Comparison of ENCODE assay signal across 14 cellular contexts in genomic region chr10:79229830-79230562, GRCh38.
A peak's percentile ranks its signal among the peaks of the same experiment; 100 is the strongest.
DNase-seq lines count a peak whose midpoint lies in the region; TF ChIP-seq lines count a peak whose summit lies in the region.
"Had no signal": no experiment of that assay in that cellular context is flagged by ENCODE, and none has a peak within 500 bp of the region (broad histone marks: within the 10 kb centered on the region; RNA-seq: fewer than 3 reads in every experiment).

No MANE protein-coding gene starts in this region.

- H3K36me3 ChIP-seq in BLaER1 treated with 17β-estradiol and CSF1 and Interleukin-3, amounts not matched to agents 10 nM and 100 nM: peaks cover 30 to 89% (median 60%) of the 10 kb centered on the region in 11 experiments

- H3K4me1 Mint-ChIP-seq in nephron: peaks cover 26% of the 10 kb centered on the region
- no peaks in the 10 kb centered on the region for H3K4me1 Mint-ChIP-seq in activated naive CD8-positive, alpha-beta T cell treated with anti-CD3 and anti-CD28 coated beads for 36 hours
- H3K4me1 Mint-ChIP-seq in activated T-cell treated with anti-CD3 and anti-CD28 coated beads, Interleukin-2, amount 50 U/mL, for 24 hours (ENCODE audit: low read depth): no peaks in the 10 kb centered on the region
- H3K4me1 Mint-ChIP-seq: activated CD8-positive, alpha-beta memory T cell treated with anti-CD3 and anti-CD28 coated beads, Interleukin-2, amount 10 ng/mL, durations not matched to agents 7 days and 5 days; activated naive CD8-positive, alpha-beta T cell treated with anti-CD3 and anti-CD28 coated beads, Interleukin-2, amount 10 ng/mL, durations not matched to agents 7 days and 5 days had no signal

- peak overlapping the region in 9 of 11 experiments; percentile 30 to 79 (median 63); a peak in 18 of 22 replicates for H3K27ac ChIP-seq in BLaER1 treated with 17β-estradiol and CSF1 and Interleukin-3, amounts not matched to agents 10 nM and 100 nM
- H3K27ac ChIP-seq: C4-2B, gastrocnemius medialis had no signal

- peak overlapping the region; percentile 78 to 99 (median 94) for H3K4me2 ChIP-seq in BLaER1 treated with 17β-estradiol and CSF1 and Interleukin-3, amounts not matched to agents 10 nM and 100 nM

- peaks cover 4% of the 10 kb centered on the region for H3K27me3 Mint-ChIP-seq in nephron (ENCODE audit: low read depth)
- H3K27me3 Mint-ChIP-seq in activated naive CD8-positive, alpha-beta T cell treated with anti-CD3 and anti-CD28 coated beads for 36 hours: no peaks in the 10 kb centered on the region
- no peaks in the 10 kb centered on the region for H3K27me3 Mint-ChIP-seq in activated T-cell treated with anti-CD3 and anti-CD28 coated beads, Interleukin-2, amount 50 U/mL, for 24 hours
- H3K27me3 Mint-ChIP-seq: activated CD8-positive, alpha-beta memory T cell treated with anti-CD3 and anti-CD28 coated beads, Interleukin-2, amount 10 ng/mL, durations not matched to agents 7 days and 5 days; activated naive CD8-positive, alpha-beta T cell treated with anti-CD3 and anti-CD28 coated beads, Interleukin-2, amount 10 ng/mL, durations not matched to agents 7 days and 5 days had no signal

- H3K9ac ChIP-seq in BLaER1 treated with 17β-estradiol and CSF1 and Interleukin-3, amounts not matched to agents 10 nM and 100 nM: peak overlapping the region; percentile 33 to 75 (median 60); a peak in 18 of 22 replicates

- DNase-seq in NCI-H1694 (lab: John Stamatoyannopoulos, UW) (peak; percentile 62), ecto neural progenitor cell (ENCODE audit: low spot score) (peak; percentile 77), NCI-H2029 treated with DMSO at 0.1 percent for 48 hours (lab: John Stamatoyannopoulos, UW) (no peak)
- no peak for DNase-seq in activated naive CD8-positive, alpha-beta T cell treated with anti-CD3 and anti-CD28 coated beads for 36 hours
- DNase-seq in stimulated activated CD4-positive, alpha-beta T cell treated with anti-CD3 and anti-CD28 coated beads, Interleukin-4, amount 100 ng/mL, for 1 hour: no peak
- DNase-seq in activated T-cell treated with anti-CD3 and anti-CD28 coated beads, Interleukin-2, amount 50 U/mL, for 24 hours: no peak
- DNase-seq: activated CD8-positive, alpha-beta memory T cell treated with anti-CD3 and anti-CD28 coated beads, Interleukin-2, amount 10 ng/mL, durations not matched to agents 7 days and 5 days; activated naive CD8-positive, alpha-beta T cell treated with anti-CD3 and anti-CD28 coated beads, Interleukin-2, amount 10 ng/mL, durations not matched to agents 7 days and 5 days; gastrocnemius medialis; mucosa of descending colon; MV-4-11 had no signal

- H4K20me1 ChIP-seq in BLaER1 treated with 17β-estradiol and CSF1 and Interleukin-3, amounts not matched to agents 10 nM and 100 nM: peaks cover 57 to 98% (median 83%) of the 10 kb centered on the region in 11 experiments; a peak in 19 of 22 replicates

- H3K4me3 ChIP-seq in BLaER1 treated with 17β-estradiol and CSF1 and Interleukin-3, amounts not matched to agents 10 nM and 100 nM: peak overlapping the region in 7 of 10 experiments; percentile 19 to 54 (median 50); a peak in 14 of 20 replicates
- H3K4me3 ChIP-seq: gastrocnemius medialis, mucosa of descending colon had no signal

- no peak for TF ChIP-seq CTCF in nephron (IDR thresholded peaks at IDR 0.05; ENCODE audit: unreplicated experiment in 3 of 3)

- peak overlapping the region; percentile 53 to 79 (median 64) for H3K4me3 Mint-ChIP-seq in nephron
- H3K4me3 Mint-ChIP-seq in activated naive CD8-positive, alpha-beta T cell treated with anti-CD3 and anti-CD28 coated beads for 36 hours: no peak overlapping the region
- H3K4me3 Mint-ChIP-seq in activated T-cell treated with anti-CD3 and anti-CD28 coated beads, Interleukin-2, amount 50 U/mL, for 24 hours: no peak overlapping the region
- H3K4me3 Mint-ChIP-seq: activated CD8-positive, alpha-beta memory T cell treated with anti-CD3 and anti-CD28 coated beads, Interleukin-2, amount 10 ng/mL, durations not matched to agents 7 days and 5 days; activated naive CD8-positive, alpha-beta T cell treated with anti-CD3 and anti-CD28 coated beads, Interleukin-2, amount 10 ng/mL, durations not matched to agents 7 days and 5 days had no signal

- H3K9me3 Mint-ChIP-seq in nephron: no peaks in the 10 kb centered on the region
- H3K9me3 Mint-ChIP-seq in activated naive CD8-positive, alpha-beta T cell treated with anti-CD3 and anti-CD28 coated beads for 36 hours: no peaks in the 10 kb centered on the region
- no peaks in the 10 kb centered on the region for H3K9me3 Mint-ChIP-seq in activated T-cell treated with anti-CD3 and anti-CD28 coated beads, Interleukin-2, amount 50 U/mL, for 24 hours
- H3K9me3 Mint-ChIP-seq: activated naive CD8-positive, alpha-beta T cell treated with anti-CD3 and anti-CD28 coated beads, Interleukin-2, amount 10 ng/mL, durations not matched to agents 7 days and 5 days had no signal

- no peaks in the 10 kb centered on the region for H3K9me3 ChIP-seq in BLaER1 treated with 17β-estradiol and CSF1 and Interleukin-3, amounts not matched to agents 10 nM and 100 nM (replicated peaks in 1 of 11)
- H3K9me3 ChIP-seq: gastrocnemius medialis, mucosa of descending colon had no signal

- H3K36me3 Mint-ChIP-seq in nephron (ENCODE audit: low read depth): peaks cover 31% of the 10 kb centered on the region
- no peaks in the 10 kb centered on the region for H3K36me3 Mint-ChIP-seq in activated naive CD8-positive, alpha-beta T cell treated with anti-CD3 and anti-CD28 coated beads for 36 hours
- H3K36me3 Mint-ChIP-seq in activated T-cell treated with anti-CD3 and anti-CD28 coated beads, Interleukin-2, amount 50 U/mL, for 24 hours (ENCODE audit: low read depth): no peaks in the 10 kb centered on the region
- H3K36me3 Mint-ChIP-seq: activated CD8-positive, alpha-beta memory T cell treated with anti-CD3 and anti-CD28 coated beads, Interleukin-2, amount 10 ng/mL, durations not matched to agents 7 days and 5 days; activated naive CD8-positive, alpha-beta T cell treated with anti-CD3 and anti-CD28 coated beads, Interleukin-2, amount 10 ng/mL, durations not matched to agents 7 days and 5 days had no signal

- H3K27ac Mint-ChIP-seq in nephron: peak overlapping the region; percentile 78 to 93 (median 90)
- no peak overlapping the region for H3K27ac Mint-ChIP-seq in activated naive CD8-positive, alpha-beta T cell treated with anti-CD3 and anti-CD28 coated beads for 36 hours
- no peak overlapping the region for H3K27ac Mint-ChIP-seq in activated T-cell treated with anti-CD3 and anti-CD28 coated beads, Interleukin-2, amount 50 U/mL, for 24 hours
- H3K27ac Mint-ChIP-seq: activated CD8-positive, alpha-beta memory T cell treated with anti-CD3 and anti-CD28 coated beads, Interleukin-2, amount 10 ng/mL, durations not matched to agents 7 days and 5 days; activated naive CD8-positive, alpha-beta T cell treated with anti-CD3 and anti-CD28 coated beads, Interleukin-2, amount 10 ng/mL, durations not matched to agents 7 days and 5 days had no signal

- H3K4me1 ChIP-seq in BLaER1 treated with 17β-estradiol and CSF1 and Interleukin-3, amounts not matched to agents 10 nM and 100 nM: peaks cover 60 to 84% (median 63%) of the 10 kb centered on the region in 10 experiments

- H3K27me3 ChIP-seq in BLaER1 treated with 17β-estradiol and CSF1 and Interleukin-3, amounts not matched to agents 10 nM and 100 nM: no peaks in the 10 kb centered on the region
- H3K27me3 ChIP-seq: gastrocnemius medialis had no signal

Comparison
In these comparisons a context has a peak if more than half of its experiments do, and no peak if none do; other contexts are left out.
1. DNase-seq: peak in NCI-H1694 (single experiment) and ecto neural progenitor cell (single experiment); none in activated naive CD8-positive, alpha-beta T cell treated with anti-CD3 and anti-CD28 coated beads for 36 hours (single experiment), stimulated activated CD4-positive, alpha-beta T cell treated with anti-CD3 and anti-CD28 coated beads, Interleukin-4, amount 100 ng/mL, for 1 hour (single experiment), NCI-H2029 treated with DMSO at 0.1 percent for 48 hours (single experiment) and activated T-cell treated with anti-CD3 and anti-CD28 coated beads, Interleukin-2, amount 50 U/mL, for 24 hours (single experiment).
2. H3K27ac Mint-ChIP-seq: peak in nephron (3 of 3); none in activated naive CD8-positive, alpha-beta T cell treated with anti-CD3 and anti-CD28 coated beads for 36 hours (single experiment) and activated T-cell treated with anti-CD3 and anti-CD28 coated beads, Interleukin-2, amount 50 U/mL, for 24 hours (single experiment).
3. H3K4me3 Mint-ChIP-seq: peak in nephron (3 of 3); none in activated naive CD8-positive, alpha-beta T cell treated with anti-CD3 and anti-CD28 coated beads for 36 hours (single experiment) and activated T-cell treated with anti-CD3 and anti-CD28 coated beads, Interleukin-2, amount 50 U/mL, for 24 hours (single experiment).